Comparison of ENCODE assay signal across 2 cellular contexts in genomic region chr10:76160758-76161555, GRCh38.
TF ChIP-seq lines count a peak whose summit lies in the region.

No MANE protein-coding gene starts in this region.

TF ChIP-seq in HEK293T, 16 proteins besides CTCF, POLR2A, EP300 and RAD21 (continued from another document):
- TF ChIP-seq CTBP1 (IDR thresholded peaks at IDR 0.05; ENCODE audit: borderline replicate concordance) (no peak), ARNT (IDR thresholded peaks at IDR 0.05) (no peak), PKNOX1 (IDR thresholded peaks at IDR 0.05) (no peak), NFRKB (IDR thresholded peaks at IDR 0.05) (no peak), L3MBTL2 (conservative IDR thresholded peaks at IDR 0.05) (no peak; the same call in 1 of the 2 replicates), HDGF (IDR thresholded peaks at IDR 0.05; ENCODE audit: borderline replicate concordance) (no peak), FOXK2 (IDR thresholded peaks at IDR 0.05) (no peak), ELF4 (IDR thresholded peaks at IDR 0.05) (no peak), FOXM1 (IDR thresholded peaks at IDR 0.05; ENCODE audit: borderline replicate concordance) (no peak), LEF1 (IDR thresholded peaks at IDR 0.05; ENCODE audit: borderline replicate concordance) (no peak)

TF ChIP-seq in K562, 482 proteins besides CTCF, POLR2A, EP300 and RAD21 (continued from another document):
- peak; percentile 17; the same call in 1 of the 2 replicates for TF ChIP-seq TFE3 (CRISPR knock-in tag; IDR thresholded peaks at IDR 0.05)
- TF ChIP-seq CBX8 (IDR thresholded peaks at IDR 0.05; ENCODE audit: borderline replicate concordance, extremely low read depth, low read depth, low read length, poor library complexity, severe bottlenecking) = no peak
- no peak for TF ChIP-seq ZBED1 (IDR thresholded peaks at IDR 0.05)
